In genomic region chr15:74799843-74800558, GRCh38 we compare ENCODE assay signal across 9 cellular contexts. TPM values are rescaled to one million over a fixed set of nuclear protein-coding genes. Genes with fewer than 3 reads are reported as not detected.
DNase-seq lines count a peak whose midpoint lies in the region; ATAC-seq and TF ChIP-seq lines count a peak whose summit lies in the region.
"Had no signal": no experiment of that assay in that cellular context is flagged by ENCODE, and none has a peak within 500 bp of the region (broad histone marks: within the 10 kb centered on the region; RNA-seq: fewer than 3 reads in every experiment).

No MANE protein-coding gene starts in this region.

- H3K4me1 ChIP-seq in prostate gland (replicated peaks): peaks cover 19% of the 10 kb centered on the region

- TF ChIP-seq CTCF in CD4-positive, alpha-beta T cell (IDR thresholded peaks at IDR 0.05): peak; percentile 94
- peak; percentile 94 to 99 (median 96) for TF ChIP-seq CTCF in prostate gland (IDR thresholded peaks at IDR 0.05)

- peak; percentile 78 to 92 (median 84) for DNase-seq in CD4-positive, alpha-beta T cell
- DNase-seq in HuH-7.5 (ENCODE audit: low spot score) (peak; percentile 98), SKM-1 treated with dmso at 0.1 percent for 144 hours (lab: John Stamatoyannopoulos, UW; ENCODE audit: unreplicated experiment) (peak; percentile 76), head of caudate nucleus (peak; percentile 47 to 90 (median 76)), prostate gland (ENCODE audit: low spot score) (peak; percentile 69)
- peak; percentile 88 to 93 for DNase-seq in activated naive CD4-positive, alpha-beta T cell treated with anti-CD3 and anti-CD28 coated beads, Interleukin-2, amount 50 U/mL, for 72 hours (ENCODE audit: low spot score in 2 of 2)

- H3K9me3 Mint-ChIP-seq in CD4-positive, alpha-beta T cell: no peaks in the 10 kb centered on the region
- H3K9me3 Mint-ChIP-seq in activated naive CD4-positive, alpha-beta T cell treated with anti-CD3 and anti-CD28 coated beads, Interleukin-2, amount 50 U/mL, for 72 hours: no peaks in the 10 kb centered on the region

- H3K27ac Mint-ChIP-seq in CD4-positive, alpha-beta T cell: peak overlapping the region; percentile 93
- H3K27ac Mint-ChIP-seq in activated naive CD4-positive, alpha-beta T cell treated with anti-CD3 and anti-CD28 coated beads, Interleukin-2, amount 50 U/mL, for 72 hours: peak overlapping the region; percentile 82 to 90

- POLR2A ChIA-PET in CD4-positive, alpha-beta T cell (lab: Charles Lee): interaction anchor here (33.5 kb wide), 1 partner anchor 21 kb away, joined by 925 read pairs; the partner anchor contains the start of gene CSK

- peak overlapping the region; percentile 34 for H3K4me3 Mint-ChIP-seq in CD4-positive, alpha-beta T cell

- CTCF ChIA-PET in CD4-positive, alpha-beta T cell (lab: Charles Lee): interaction anchor here (0.7 to 14.8 kb wide), 7 partner anchors 9 to 154 kb away, joined by 3 to 353 read pairs (median 8); partner anchors contain the start of gene CSK

- H3K27me3 ChIP-seq in CD4-positive, alpha-beta T cell (ENCODE audit: control insufficient read depth, insufficient read depth, low read length): no peaks in the 10 kb centered on the region
- no peaks in the 10 kb centered on the region for H3K27me3 ChIP-seq in prostate gland (replicated peaks; ENCODE audit: insufficient read depth)

- H3K36me3 ChIP-seq in prostate gland: peaks cover 4 to 8% of the 10 kb centered on the region in 2 donors

- H3K27ac ChIP-seq in CD4-positive, alpha-beta T cell (ENCODE audit: low read depth, low read length): peak overlapping the region; percentile 90
- H3K27ac ChIP-seq in prostate gland: peak overlapping the region; percentile 77 to 83
- H3K27ac ChIP-seq: SK-N-MC had no signal

- no peaks in the 10 kb centered on the region for H3K9me3 ChIP-seq in CD4-positive, alpha-beta T cell (ENCODE audit: control insufficient read depth, low read length)
- no peaks in the 10 kb centered on the region for H3K9me3 ChIP-seq in prostate gland

- peaks cover 80% of the 10 kb centered on the region for H3K36me3 Mint-ChIP-seq in CD4-positive, alpha-beta T cell (ENCODE audit: low read depth)
- peaks cover 0 to 29% of the 10 kb centered on the region in 2 donors for H3K36me3 Mint-ChIP-seq in activated naive CD4-positive, alpha-beta T cell treated with anti-CD3 and anti-CD28 coated beads, Interleukin-2, amount 50 U/mL, for 72 hours

- H3K4me1 Mint-ChIP-seq in CD4-positive, alpha-beta T cell (ENCODE audit: low read depth): peaks cover 50% of the 10 kb centered on the region

- TF ChIP-seq POLR2A in prostate gland (IDR thresholded peaks at IDR 0.05): no peak

- WGBS in prostate gland: 34% methylated on average over 18 of the region's 18 CpGs

- no peaks in the 10 kb centered on the region for H3K27me3 Mint-ChIP-seq in CD4-positive, alpha-beta T cell

- ATAC-seq in CD4-positive, alpha-beta T cell (ENCODE audit: poor library complexity): peak; percentile 94
- peak; percentile 68 for ATAC-seq in GM19452 (IDR thresholded peaks at IDR 0.05; ENCODE audit: unreplicated experiment)
- ATAC-seq in activated naive CD4-positive, alpha-beta T cell treated with anti-CD3 and anti-CD28 coated beads, Interleukin-2, amount 50 U/mL, for 72 hours: peak; percentile 83 to 90
- ATAC-seq in HG03469 (IDR thresholded peaks at IDR 0.05; ENCODE audit: unreplicated experiment): no peak

- H3K4me3 ChIP-seq in prostate gland: no peak overlapping the region
- H3K4me3 ChIP-seq: SK-N-MC had no signal

- intact Hi-C loops in CD4-positive, alpha-beta T cell (cut with DNase I, micrococcal nuclease): loop anchor here (1.0 to 5.0 kb wide), 5 partner anchors 19 to 165 kb away; no protein-coding TSS in a partner anchor
- intact Hi-C loops in head of caudate nucleus (cut with DNase I): no loop called here
- intact Hi-C loops in prostate gland (cut with DNase I): no loop called here

RNA-seq across cellular contexts. Expression of gene LMAN1L, which starts 12.6 kb away (rescaled TPM):
- total RNA-seq in CD4-positive, alpha-beta T cell: under 1 TPM; 0.56 to 0.93 TPM
- total RNA-seq in activated naive CD4-positive, alpha-beta T cell treated with anti-CD3 and anti-CD28 coated beads, Interleukin-2, amount 50 U/mL, for 72 hours: 1 to 10 TPM in 1 of 2 donors, under 1 TPM in 1; 0.27 to 1.1 TPM
- total RNA-seq in prostate gland: 100 to 1,000 TPM; 219 to 229 TPM

RNA-seq across cellular contexts. Expression of gene CSK, which starts 18.1 kb away (rescaled TPM):
- 100 to 1,000 TPM; 114 to 118 TPM for total RNA-seq in CD4-positive, alpha-beta T cell
- 100 to 1,000 TPM; 231 to 297 TPM for total RNA-seq in activated naive CD4-positive, alpha-beta T cell treated with anti-CD3 and anti-CD28 coated beads, Interleukin-2, amount 50 U/mL, for 72 hours
- 10 to 100 TPM; 45.3 to 57.0 TPM for total RNA-seq in prostate gland

RNA-seq across cellular contexts. Expression of gene CPLX3, which starts 26.4 kb away (rescaled TPM):
- total RNA-seq in CD4-positive, alpha-beta T cell: under 1 TPM; 0.16 to 0.53 TPM
- under 1 TPM in 1 of 2 donors, not detected in 1; 0.25 TPM for total RNA-seq in activated naive CD4-positive, alpha-beta T cell treated with anti-CD3 and anti-CD28 coated beads, Interleukin-2, amount 50 U/mL, for 72 hours
- 10 to 100 TPM; 40.5 to 59.8 TPM for total RNA-seq in prostate gland

RNA-seq across cellular contexts. Expression of gene ULK3, which starts 43.0 kb away (rescaled TPM):
- 10 to 100 TPM; 37.8 to 38.9 TPM for total RNA-seq in CD4-positive, alpha-beta T cell
- 10 to 100 TPM; 37.6 to 50.3 TPM for total RNA-seq in activated naive CD4-positive, alpha-beta T cell treated with anti-CD3 and anti-CD28 coated beads, Interleukin-2, amount 50 U/mL, for 72 hours
- total RNA-seq in prostate gland: 10 to 100 TPM; 44.6 to 98.5 TPM

RNA-seq across cellular contexts. Expression of gene CYP1A2, which starts 51.4 kb away (rescaled TPM):
- total RNA-seq in CD4-positive, alpha-beta T cell: not detected
- not detected for total RNA-seq in activated naive CD4-positive, alpha-beta T cell treated with anti-CD3 and anti-CD28 coated beads, Interleukin-2, amount 50 U/mL, for 72 hours
- total RNA-seq in prostate gland: under 1 TPM in 1 of 2 donors, not detected in 1; 0.46 TPM

Comparison
In these comparisons a context has a peak if more than half of its experiments do, and no peak if none do; other contexts are left out.
1. RNA of gene LMAN1L, which starts 12.6 kb away (total RNA-seq): 219 to 229 TPM in prostate gland; 0.27 to 1.1 TPM in activated naive CD4-positive, alpha-beta T cell treated with anti-CD3 and anti-CD28 coated beads, Interleukin-2, amount 50 U/mL, for 72 hours and 0.56 to 0.93 TPM in CD4-positive, alpha-beta T cell; every median in the first group is over 100 times any median in the second.
2. RNA of gene CPLX3, which starts 26.4 kb away (total RNA-seq): 40.5 to 59.8 TPM in prostate gland; 0.16 to 0.53 TPM in CD4-positive, alpha-beta T cell and 0.25 TPM in activated naive CD4-positive, alpha-beta T cell treated with anti-CD3 and anti-CD28 coated beads, Interleukin-2, amount 50 U/mL, for 72 hours; every median in the first group is over 10 times any median in the second.
3. intact Hi-C loops: an anchor here in CD4-positive, alpha-beta T cell (1.0 to 5.0 kb wide); none called in head of caudate nucleus and prostate gland.
4. Peak in every context shown above with its lines, with median percentiles within 50 percentile points of each other: DNase-seq.